In genomic region chr2:102141915-102142828, GRCh38 we compare ENCODE assay signal across 8 cellular contexts. TPM values are rescaled to one million over a fixed set of nuclear protein-coding genes. Genes with fewer than 3 reads are reported as not detected.
A peak's percentile ranks its signal among the peaks of the same experiment; 100 is the strongest.
DNase-seq lines count a peak whose midpoint lies in the region; ATAC-seq, FAIRE-seq and TF ChIP-seq lines count a peak whose summit lies in the region.

Gene IL1R1, plus strand, starts transcription at chr2:102142746. Its CDS starts 14,979 bp downstream, at chr2:102157725.

- ATAC-seq in HG03378 (IDR thresholded peaks at IDR 0.05; ENCODE audit: unreplicated experiment), result no peak

- H4K20me1 ChIP-seq in endothelial cell of umbilical vein (replicated peaks; ENCODE audit: control insufficient read depth, extremely low read depth, insufficient read depth, low read length), result no peaks in the 10 kb centered on the region

- no peaks in the 10 kb centered on the region for H3K79me2 ChIP-seq in endothelial cell of umbilical vein (ENCODE audit: control insufficient read depth, insufficient read depth, low read length)

- no peak for TF ChIP-seq CTCF in endothelial cell of umbilical vein (IDR thresholded peaks at IDR 0.05; ENCODE audit: extremely low read depth in 1 of 2, insufficient read depth in 1 of 2, low read depth in 1 of 2, low read length in 2 of 2)
- no peak for TF ChIP-seq CTCF in thyroid gland (IDR thresholded peaks at IDR 0.05)

- H3K27ac ChIP-seq in endothelial cell of umbilical vein (ENCODE audit: insufficient read depth, low read depth, low read length), result peak within 1 kb of the TSS; percentile 16
- H3K27ac ChIP-seq in thyroid gland, result peak within 1 kb of the TSS; percentile 94 to 97 (median 95)

- FAIRE-seq in endothelial cell of umbilical vein (lab: Jason Lieb, UNC), result peak; percentile 71

- DNase-seq in activated CD4-positive, alpha-beta T cell treated with anti-CD3 and anti-CD28 coated beads for 48 hours, result peak; percentile 37
- no peak for DNase-seq in activated CD4-positive, alpha-beta T cell treated with anti-CD3 and anti-CD28 coated beads for 1 hour
- DNase-seq in SW480 (ENCODE audit: low spot score), result peak; percentile 54
- DNase-seq in endothelial cell of umbilical vein (ENCODE audit: low read depth, low spot score), result peak; percentile 73
- DNase-seq in lung microvascular endothelial cell (ENCODE audit: low read depth in 2 of 2), result peak; percentile 79 to 89
- DNase-seq in thyroid gland, result peak; percentile 84 to 87
- no peak for DNase-seq in DMS153 (lab: John Stamatoyannopoulos, UW)

- 29 to 38% methylated on average over 19 to 21 of the region's 68 CpGs for WGBS in thyroid gland, 2 donors

- TF ChIP-seq POLR2A in endothelial cell of umbilical vein (IDR thresholded peaks at IDR 0.05; ENCODE audit: low read depth, low read length) (peak; percentile 32), thyroid gland (IDR thresholded peaks at IDR 0.05) (peak; percentile 31 to 88)

- peak within 1 kb of the TSS; percentile 53 for H3K9ac ChIP-seq in endothelial cell of umbilical vein (replicated peaks; ENCODE audit: extremely low read depth, insufficient read depth, low read length)

- intact Hi-C loops in endothelial cell of umbilical vein (cut with micrococcal nuclease), result no loop called here
- intact Hi-C loops in thyroid gland (cut with DNase I), result loop anchor here (10.0 kb wide), 1 partner anchor 77 kb away; no protein-coding TSS in a partner anchor

- dilution Hi-C loops in endothelial cell of umbilical vein (cut with MboI; ENCODE audit: extremely low pct_ligation_motif_present, low sequenced_read_pairs), result no loop called here

- H3K4me2 ChIP-seq in endothelial cell of umbilical vein (ENCODE audit: insufficient read depth, low read length), result peak within 1 kb of the TSS; percentile 90

- H3K4me3 ChIP-seq in endothelial cell of umbilical vein (replicated peaks in 1 of 3; ENCODE audit: insufficient read depth in 1 of 3, low read depth in 1 of 3, low read length in 3 of 3), result peak within 1 kb of the TSS; percentile 56 to 63 (median 63)
- H3K4me3 ChIP-seq in thyroid gland (replicated peaks in 1 of 3), result peak within 1 kb of the TSS; percentile 68 to 84 (median 75)

- H3K36me3 ChIP-seq in endothelial cell of umbilical vein (ENCODE audit: control insufficient read depth in 2 of 2, extremely low read depth in 1 of 2, insufficient read depth in 2 of 2, low read length in 2 of 2), result no peaks in the 10 kb centered on the region
- peaks cover 3 to 7% of the 10 kb centered on the region in 2 donors for H3K36me3 ChIP-seq in thyroid gland

- no TSS peak for BruUV-seq in endothelial cell of umbilical vein (replicated peaks; lab: Mats Ljungman, UMichigan)

- peak within 1 kb of the TSS; percentile 92 for H2AFZ ChIP-seq in endothelial cell of umbilical vein (ENCODE audit: low read depth, low read length)

- H3K9me1 ChIP-seq in endothelial cell of umbilical vein (replicated peaks; ENCODE audit: control insufficient read depth, extremely low read depth, insufficient read depth, low read length), result no peaks in the 10 kb centered on the region

- H3K9me3 ChIP-seq in endothelial cell of umbilical vein (replicated peaks; ENCODE audit: control insufficient read depth, insufficient read depth, low read length) (peaks cover 4% of the 10 kb centered on the region), thyroid gland (no peaks in the 10 kb centered on the region)

- H3K4me1 ChIP-seq in endothelial cell of umbilical vein (ENCODE audit: control insufficient read depth, extremely low read depth, insufficient read depth, low read length) (peaks cover 14% of the 10 kb centered on the region), thyroid gland (peaks cover 23 to 28% of the 10 kb centered on the region in 2 donors)

- H3K27me3 ChIP-seq in endothelial cell of umbilical vein (ENCODE audit: control insufficient read depth in 2 of 2, insufficient read depth in 2 of 2, low read length in 2 of 2) (no peaks in the 10 kb centered on the region), thyroid gland (no peaks in the 10 kb centered on the region)

- CTCF ChIA-PET in endothelial cell of umbilical vein (lab: Charles Lee), result interaction anchor here (0.7 to 2.6 kb wide), 21 partner anchors 7 to 300 kb away, joined by 3 to 23 read pairs (median 3); no protein-coding TSS in a partner anchor

- POLR2A ChIA-PET in endothelial cell of umbilical vein (lab: Charles Lee), result no interaction called here

TF ChIP-seq in endothelial cell of umbilical vein, 7 proteins besides CTCF, POLR2A, EP300 and RAD21:
- TF ChIP-seq POLR2AphosphoS5 (IDR thresholded peaks at IDR 0.05; ENCODE audit: insufficient read depth, low read depth, low read length) (peak; percentile 52), MAX (IDR thresholded peaks at IDR 0.05; ENCODE audit: insufficient read depth, insufficient read length) (no peak)

RNA-seq across cellular contexts. Expression of gene IL1R1, which starts in this region (rescaled TPM):
- total RNA-seq in endothelial cell of umbilical vein (2.9 and 5.5 TPM in 2 replicates), lung microvascular endothelial cell (11.6 and 52.6 TPM in 2 replicates), thyroid gland (100 to 1,000 TPM in 2 of 4 donors, 10 to 100 TPM in 2; 57.6 to 220 (median 103) TPM)
- 5.4 and 5.6 TPM in 2 replicates for polyA plus RNA-seq in endothelial cell of umbilical vein
- 4.9 TPM in 2 replicates for polyA plus RNA-seq in endothelial cell of umbilical vein (2011; cell fraction: cytosol; rRNA removed)
- polyA plus RNA-seq in endothelial cell of umbilical vein (2011; cell fraction: nucleus; rRNA removed), result 4.0 and 4.1 TPM in 2 replicates
- 2.0 and 2.4 TPM in 2 replicates for polyA plus RNA-seq in endothelial cell of umbilical vein (2012)
- polyA minus RNA-seq in endothelial cell of umbilical vein, result 6.6 and 7.1 TPM in 2 replicates
- polyA minus RNA-seq in endothelial cell of umbilical vein (2011; cell fraction: cytosol; rRNA and poly(A)+ RNA removed), result 0.31 TPM
- 1.9 and 2.6 TPM in 2 replicates for polyA minus RNA-seq in endothelial cell of umbilical vein (2011; cell fraction: nucleus; rRNA and poly(A)+ RNA removed)

Comparison
In these comparisons a context has a peak if more than half of its experiments do, and no peak if none do; other contexts are left out.
1. DNase-seq: peak in activated CD4-positive, alpha-beta T cell treated with anti-CD3 and anti-CD28 coated beads for 48 hours (single experiment), SW480 (single experiment), endothelial cell of umbilical vein (single experiment), lung microvascular endothelial cell (2 of 2) and thyroid gland (2 of 2); none in activated CD4-positive, alpha-beta T cell treated with anti-CD3 and anti-CD28 coated beads for 1 hour (single experiment) and DMS153 (single experiment).